In genomic region chr1:214581785-214582184, GRCh38 we compare ENCODE assay signal across 12 cellular contexts. TPM values are rescaled to one million over a fixed set of nuclear protein-coding genes. Genes with fewer than 3 reads are reported as not detected.
A peak's percentile ranks its signal among the peaks of the same experiment; 100 is the strongest.
DNase-seq lines count a peak whose midpoint lies in the region; ATAC-seq, FAIRE-seq and TF ChIP-seq lines count a peak whose summit lies in the region.
"Had no signal": no experiment of that assay in that cellular context is flagged by ENCODE, and none has a peak within 500 bp of the region (broad histone marks: within the 10 kb centered on the region; RNA-seq: fewer than 3 reads in every experiment).

No MANE protein-coding gene starts in this region.

- no peak overlapping the region for H2AFZ ChIP-seq in keratinocyte (ENCODE audit: control insufficient read depth, low read length)

- no peak for ATAC-seq in natural killer cell

- peaks cover 32% of the 10 kb centered on the region for H3K4me1 ChIP-seq in keratinocyte (ENCODE audit: control insufficient read depth, extremely low read depth, insufficient read depth, low read length)
- no peaks in the 10 kb centered on the region for H3K4me1 ChIP-seq in transverse colon

- no peaks in the 10 kb centered on the region for H3K9me3 Mint-ChIP-seq in natural killer cell

- no peak for TF ChIP-seq POLR2A in transverse colon (IDR thresholded peaks at IDR 0.05)

- H4K20me1 ChIP-seq in keratinocyte (ENCODE audit: control insufficient read depth, extremely low read depth, insufficient read depth, low read length), result no peaks in the 10 kb centered on the region

- H3K9me3 ChIP-seq in keratinocyte (ENCODE audit: control insufficient read depth, low read depth, low read length) (no peaks in the 10 kb centered on the region), transverse colon (peaks cover 2 to 5% of the 10 kb centered on the region in 2 donors)

- peak; percentile 86 for FAIRE-seq in HTR-8/SVneo (lab: Jason Lieb, UNC)
- peak; percentile 99 for FAIRE-seq in keratinocyte (lab: Jason Lieb, UNC)

- H3K9me1 ChIP-seq in keratinocyte (ENCODE audit: control insufficient read depth, extremely low read depth, insufficient read depth, low read length), result no peaks in the 10 kb centered on the region

- intact Hi-C loops in transverse colon (cut with DNase I; ENCODE audit: low total_unique reads) (no loop called here), natural killer cell (cut with micrococcal nuclease) (no loop called here)

- peaks cover 0 to 8% of the 10 kb centered on the region in 2 donors for H3K27me3 Mint-ChIP-seq in natural killer cell (ENCODE audit: low read depth in 2 of 2)

- no peak overlapping the region for H3K4me3 Mint-ChIP-seq in natural killer cell
- H3K4me3 Mint-ChIP-seq: activated CD4-positive, alpha-beta T cell treated with anti-CD3 and anti-CD28 coated beads, Interleukin-2, amount 10 ng/mL, durations not matched to agents 7 days and 5 days; nephron had no signal

- H3K79me2 ChIP-seq in keratinocyte (ENCODE audit: control insufficient read depth, insufficient read depth, low read length), result no peaks in the 10 kb centered on the region

- H3K36me3 Mint-ChIP-seq in natural killer cell, result peaks cover 1% of the 10 kb centered on the region

- peak overlapping the region; percentile 64 for H3K4me2 ChIP-seq in keratinocyte (ENCODE audit: control insufficient read depth, extremely low read depth, insufficient read depth, low read depth, low read length)

- H3K27ac Mint-ChIP-seq in natural killer cell, result no peak overlapping the region
- H3K27ac Mint-ChIP-seq: activated CD4-positive, alpha-beta T cell treated with anti-CD3 and anti-CD28 coated beads, Interleukin-2, amount 10 ng/mL, durations not matched to agents 7 days and 5 days; nephron had no signal

- H3K4me3 ChIP-seq in keratinocyte (ENCODE audit: control insufficient read depth in 2 of 3, extremely low read depth in 1 of 3, insufficient read depth in 2 of 3, low read depth in 1 of 3, low read length in 3 of 3), result peak overlapping the region in 2 of 3 experiments; percentile 2 to 15
- no peak overlapping the region for H3K4me3 ChIP-seq in transverse colon
- H3K4me3 ChIP-seq: heart right ventricle had no signal

- DNase-seq in COLO829 (ENCODE audit: low spot score), result peak; percentile 62
- peak; percentile 77 for DNase-seq in HTR-8/SVneo (ENCODE audit: insufficient read length, low spot score)
- DNase-seq in amniotic stem cell (lab: John Stamatoyannopoulos, UW), result peak; percentile 22
- peak; percentile 96 for DNase-seq in keratinocyte (ENCODE audit: low read depth, low spot score)
- no peak for DNase-seq in transverse colon
- DNase-seq in natural killer cell, result no peak
- no peak for DNase-seq in NCI-H2107 treated with DMSO at 0.1 percent for 48 hours (lab: John Stamatoyannopoulos, UW; ENCODE audit: unreplicated experiment)
- no peak for DNase-seq in GM19240 (ENCODE audit: insufficient read length, low spot score)
- DNase-seq: activated CD4-positive, alpha-beta T cell treated with anti-CD3 and anti-CD28 coated beads, Interleukin-2, amount 10 ng/mL, durations not matched to agents 7 days and 5 days; heart right ventricle; RPMI8226 had no signal

- H3K36me3 ChIP-seq in keratinocyte (ENCODE audit: control insufficient read depth in 2 of 2, extremely low read depth in 1 of 2, insufficient read depth in 2 of 2, low read length in 2 of 2), result no peaks in the 10 kb centered on the region
- H3K36me3 ChIP-seq in transverse colon, result no peaks in the 10 kb centered on the region
- H3K36me3 ChIP-seq: heart right ventricle had no signal

- TF ChIP-seq EP300 in transverse colon (IDR thresholded peaks at IDR 0.05; ENCODE audit: low read depth), result no peak

- H3K4me1 Mint-ChIP-seq in natural killer cell, result no peaks in the 10 kb centered on the region
- H3K4me1 Mint-ChIP-seq: activated CD4-positive, alpha-beta T cell treated with anti-CD3 and anti-CD28 coated beads, Interleukin-2, amount 10 ng/mL, durations not matched to agents 7 days and 5 days; nephron had no signal

- no peak for TF ChIP-seq CTCF in keratinocyte (optimal IDR thresholded peaks at IDR 0.05 in 1 of 3, IDR thresholded peaks at IDR 0.05 in 1 of 3, conservative IDR thresholded peaks at IDR 0.05 in 1 of 3; ENCODE audit: extremely low read depth in 1 of 3, insufficient read depth in 2 of 3, low read length in 3 of 3)
- no peak for TF ChIP-seq CTCF in transverse colon (IDR thresholded peaks at IDR 0.05)
- TF ChIP-seq CTCF in natural killer cell (IDR thresholded peaks at IDR 0.05), result no peak

- peak overlapping the region; percentile 20 for H3K9ac ChIP-seq in keratinocyte (ENCODE audit: control insufficient read depth, extremely low read depth, insufficient read depth, low read length)

- in situ Hi-C loops in transverse colon (cut with MboI; ENCODE audit: low pct_ligation_motif_present in 1 of 4, low pct_unique_long_range_greater_than_20kb in 1 of 4, low sequenced_read_pairs in 3 of 4), result loop anchor here (10.0 to 25.0 kb wide), 4 partner anchors 244 to 369 kb away; no protein-coding TSS in a partner anchor

- dilution Hi-C loops in keratinocyte (cut with MboI; ENCODE audit: extremely low pct_ligation_motif_present, low sequenced_read_pairs), result no loop called here

- H3K27ac ChIP-seq in keratinocyte (ENCODE audit: control insufficient read depth, insufficient read depth, low read length) (peak overlapping the region; percentile 58), transverse colon (no peak overlapping the region)
- H3K27ac ChIP-seq: heart right ventricle had no signal

- 50% methylated on average over 2 of the region's 2 CpGs; no CpG with 5 or more reads in 1 of the 2 donors for WGBS in transverse colon (ENCODE audit: low coverage in 1 of 2), 2 donors

- no peaks in the 10 kb centered on the region for H3K27me3 ChIP-seq in keratinocyte (ENCODE audit: control insufficient read depth, extremely low read depth, insufficient read depth, low read length)
- no peaks in the 10 kb centered on the region for H3K27me3 ChIP-seq in transverse colon
- H3K27me3 ChIP-seq: heart right ventricle had no signal

RNA-seq across cellular contexts. Expression of gene CENPF, which starts 21.2 kb away (rescaled TPM):
- 1.4 to 14.4 TPM (median 13.7 TPM) in 3 replicates for polyA plus RNA-seq in keratinocyte
- 1.6 TPM for polyA plus RNA-seq in keratinocyte (2011; ENCODE audit: low read depth)
- polyA plus RNA-seq in keratinocyte (2011; cell fraction: cytosol; rRNA removed), result 2.3 and 3.1 TPM in 2 replicates
- polyA plus RNA-seq in keratinocyte (2011; cell fraction: nucleus; rRNA removed), result 6.1 and 8.8 TPM in 2 replicates
- 0.62 and 18.4 TPM in 2 replicates for polyA plus RNA-seq in keratinocyte (2012; ENCODE audit: low replicate concordance)
- polyA minus RNA-seq in keratinocyte, result 0.99 to 10.7 TPM (median 1.1 TPM) in 3 replicates
- 1.7 TPM for polyA minus RNA-seq in keratinocyte (2011; cell fraction: cytosol; rRNA and poly(A)+ RNA removed)
- 2.4 and 5.7 TPM in 2 replicates for polyA minus RNA-seq in keratinocyte (2011; cell fraction: nucleus; rRNA and poly(A)+ RNA removed)
- total RNA-seq in transverse colon (10 to 100 TPM in 1 of 4 donors, 1 to 10 TPM in 3; 1.5 to 49.8 (median 3.4) TPM), natural killer cell (1 to 10 TPM; 3.8 to 6.6 (median 4.0) TPM)

RNA-seq across cellular contexts. Expression of gene PTPN14, which starts 30.4 kb away (rescaled TPM):
- 28.0 to 59.9 TPM (median 29.9 TPM) in 3 replicates for polyA plus RNA-seq in keratinocyte
- 16.1 TPM for polyA plus RNA-seq in keratinocyte (2011; ENCODE audit: low read depth)
- 22.9 and 31.8 TPM in 2 replicates for polyA plus RNA-seq in keratinocyte (2011; cell fraction: cytosol; rRNA removed)
- 67.8 and 76.2 TPM in 2 replicates for polyA plus RNA-seq in keratinocyte (2011; cell fraction: nucleus; rRNA removed)
- polyA plus RNA-seq in keratinocyte (2012; ENCODE audit: low replicate concordance), result 23.6 and 44.7 TPM in 2 replicates
- polyA minus RNA-seq in keratinocyte, result 115 to 156 TPM (median 131 TPM) in 3 replicates
- 92.3 TPM for polyA minus RNA-seq in keratinocyte (2011; cell fraction: cytosol; rRNA and poly(A)+ RNA removed)
- 167 and 251 TPM in 2 replicates for polyA minus RNA-seq in keratinocyte (2011; cell fraction: nucleus; rRNA and poly(A)+ RNA removed)
- total RNA-seq in transverse colon (1 to 10 TPM; 4.5 to 9.7 (median 7.1) TPM), natural killer cell (under 1 TPM in 1 of 3 donors, not detected in 2; 0.02 TPM)

Comparison
In these comparisons a context has a peak if more than half of its experiments do, and no peak if none do; other contexts are left out.
1. DNase-seq: peak in COLO829 (single experiment), HTR-8/SVneo (single experiment), amniotic stem cell (single experiment) and keratinocyte (single experiment); none in transverse colon (single experiment), natural killer cell (single experiment), NCI-H2107 treated with DMSO at 0.1 percent for 48 hours (single experiment) and GM19240 (single experiment).
2. H3K4me3 ChIP-seq: peak in keratinocyte (2 of 3); none in transverse colon (0 of 4).
3. RNA of gene PTPN14, which starts 30.4 kb away (total RNA-seq): 4.5 to 9.7 TPM in transverse colon; 0.02 TPM in natural killer cell; every median in the first group is over 4 times any median in the second.